Comparison of ENCODE assay signal across 19 cellular contexts in genomic region chr5:139019880-139020279, GRCh38.
A peak's percentile ranks its signal among the peaks of the same experiment; 100 is the strongest.
DNase-seq lines count a peak whose midpoint lies in the region; TF ChIP-seq lines count a peak whose summit lies in the region.
"Had no signal": no experiment of that assay in that cellular context is flagged by ENCODE, and none has a peak within 500 bp of the region (broad histone marks: within the 10 kb centered on the region; RNA-seq: fewer than 3 reads in every experiment).

No MANE protein-coding gene starts in this region.

- H3K9me3 Mint-ChIP-seq in brain (no peaks in the 10 kb centered on the region), osteocyte (ENCODE audit: unreplicated experiment) (no peaks in the 10 kb centered on the region)
- H3K9me3 Mint-ChIP-seq: CD8-positive, alpha-beta memory T cell had no signal

- peak overlapping the region in 3 of 5 experiments; percentile 16 to 59 (median 19) for H3K27ac Mint-ChIP-seq in brain
- H3K27ac Mint-ChIP-seq in osteocyte (ENCODE audit: unreplicated experiment), result no peak overlapping the region

- peak; percentile 9 for DNase-seq in fibroblast of the aortic adventitia (ENCODE audit: low read depth)
- DNase-seq in osteocyte (ENCODE audit: extremely low spot score, unreplicated experiment), result peak; percentile 32
- DNase-seq in NAMALWA (ENCODE audit: low spot score), result no peak
- no peak for DNase-seq in GM13977 (ENCODE audit: low spot score)
- DNase-seq in NCI-H128 (lab: John Stamatoyannopoulos, UW; ENCODE audit: unreplicated experiment), result no peak
- DNase-seq in D341Med (ENCODE audit: low spot score), result no peak
- DNase-seq: CD8-positive, alpha-beta memory T cell; DMS79 treated with DMSO at 0.1 percent for 48 hours; MG63; NCI-H1105; NCI-H1694 treated with DMSO at 0.1 percent for 48 hours; NCI-H2107; NCI-H2227 treated with DMSO at 0.1 percent for 48 hours; NCI-H524; Peyer's patch had no signal

- no peaks in the 10 kb centered on the region for H3K27me3 Mint-ChIP-seq in brain
- no peaks in the 10 kb centered on the region for H3K27me3 Mint-ChIP-seq in osteocyte (ENCODE audit: unreplicated experiment)
- H3K27me3 Mint-ChIP-seq: CD8-positive, alpha-beta memory T cell had no signal

- H3K4me3 ChIP-seq in HEK293 (ENCODE audit: low read depth, low read length), result no peak overlapping the region
- H3K4me3 ChIP-seq in fibroblast of the aortic adventitia (ENCODE audit: low read depth, low read length), result no peak overlapping the region
- H3K4me3 ChIP-seq: A549; BLaER1 treated with 17β-estradiol and CSF1 and Interleukin-3, amounts not matched to agents 10 nM and 100 nM; MG63; Peyer's patch had no signal

- CTCF ChIA-PET in HEK293 (lab: Yijun Ruan, JAX), result no interaction called here

- H3K4me3 Mint-ChIP-seq in brain, result no peak overlapping the region
- H3K4me3 Mint-ChIP-seq in osteocyte (ENCODE audit: unreplicated experiment), result no peak overlapping the region
- H3K4me3 Mint-ChIP-seq: CD8-positive, alpha-beta memory T cell had no signal

- no peak overlapping the region for H3K27ac ChIP-seq in HEK293 (ENCODE audit: extremely low read depth, low read depth, low read length)
- H3K27ac ChIP-seq: A549; BLaER1 treated with 17β-estradiol and CSF1 and Interleukin-3, amounts not matched to agents 10 nM and 100 nM; Peyer's patch had no signal

- in situ Hi-C loops in GM13977 (cut with MboI; ENCODE audit: low pct_unique_long_range_greater_than_20kb, low sequenced_read_pairs, unreplicated experiment), result no loop called here

- no peaks in the 10 kb centered on the region for H3K4me1 ChIP-seq in HEK293 (ENCODE audit: control insufficient read depth, insufficient read depth, low read length)
- H3K4me1 ChIP-seq: BLaER1 treated with 17β-estradiol and CSF1 and Interleukin-3, amounts not matched to agents 10 nM and 100 nM; Peyer's patch had no signal

- H3K36me3 Mint-ChIP-seq in brain (peaks cover 73% of the 10 kb centered on the region), osteocyte (ENCODE audit: unreplicated experiment) (peaks cover 24% of the 10 kb centered on the region)

- H3K4me1 Mint-ChIP-seq in brain (peaks cover 8% of the 10 kb centered on the region), osteocyte (ENCODE audit: unreplicated experiment) (no peaks in the 10 kb centered on the region)
- H3K4me1 Mint-ChIP-seq: CD8-positive, alpha-beta memory T cell had no signal

- H3K9me3 ChIP-seq in HEK293 (ENCODE audit: control insufficient read depth, insufficient read depth, low read depth, low read length), result no peaks in the 10 kb centered on the region
- H3K9me3 ChIP-seq: A549; BLaER1 treated with 17β-estradiol and CSF1 and Interleukin-3, amounts not matched to agents 10 nM and 100 nM; MG63; Peyer's patch had no signal

- TF ChIP-seq CTCF in HEK293 (tag by site-specific recombination; IDR thresholded peaks at IDR 0.05), result no peak
- no peak for TF ChIP-seq CTCF in brain (conservative IDR thresholded peaks at IDR 0.05)
- no peak for TF ChIP-seq CTCF in fibroblast of the aortic adventitia (IDR thresholded peaks at IDR 0.05; ENCODE audit: insufficient read depth, low read length)
- no peak for TF ChIP-seq CTCF in osteocyte (IDR thresholded peaks at IDR 0.05)
- no peak for TF ChIP-seq CTCF in GM13977 (IDR thresholded peaks at IDR 0.05; ENCODE audit: extremely low read depth, insufficient read depth, missing control alignments)

- H3K36me3 ChIP-seq in HEK293 (ENCODE audit: control insufficient read depth in 2 of 2, insufficient read depth in 1 of 2, low read length in 2 of 2), result peaks cover 0 to 17% of the 10 kb centered on the region in 2 experiments

- POLR2A ChIA-PET in HEK293 (lab: Yijun Ruan, JAX), result interaction anchor here (0.6 kb wide), 1 partner anchor 273 kb away, joined by 3 read pairs; the partner anchor contains the start of gene MATR3

TF ChIP-seq in HEK293, 187 proteins besides CTCF, POLR2A, EP300 and RAD21:
- TF ChIP-seq ZNF555 (tag by site-specific recombination; conservative IDR thresholded peaks at IDR 0.05) (no peak), ZNF133 (tag by site-specific recombination; IDR thresholded peaks at IDR 0.05) (no peak), SP7 (tag by site-specific recombination; IDR thresholded peaks at IDR 0.05) (no peak), ZNF518A (tag by site-specific recombination; conservative IDR thresholded peaks at IDR 0.05; ENCODE audit: low read depth) (no peak), YY1 (tag by site-specific recombination; IDR thresholded peaks at IDR 0.05) (no peak), ZNF223 (tag by site-specific recombination; IDR thresholded peaks at IDR 0.05) (no peak), ZNF544 (tag by site-specific recombination; IDR thresholded peaks at IDR 0.05) (no peak), GLIS1 (tag by site-specific recombination; IDR thresholded peaks at IDR 0.05) (peak; percentile 50)

Comparison
In these comparisons a context has a peak if more than half of its experiments do, and no peak if none do; other contexts are left out.
1. DNase-seq: peak in fibroblast of the aortic adventitia (single experiment) and osteocyte (single experiment); none in NAMALWA (single experiment), GM13977 (single experiment), NCI-H128 (single experiment) and D341Med (single experiment).